In genomic region chr9:107547772-107548297, GRCh38 we compare ENCODE assay signal across 1 cellular context.
TF ChIP-seq lines count a peak whose summit lies in the region.

No MANE protein-coding gene starts in this region.

TF ChIP-seq in GM12878, 131 proteins besides CTCF, POLR2A, EP300 and RAD21 (continued from another document):
- no peak for TF ChIP-seq USF2 (IDR thresholded peaks at IDR 0.05; ENCODE audit: borderline replicate concordance, low read depth, low read length)
- TF ChIP-seq RFX5 (IDR thresholded peaks at IDR 0.05; ENCODE audit: low read depth, low read length), result no peak
- TF ChIP-seq, protein P1, sequence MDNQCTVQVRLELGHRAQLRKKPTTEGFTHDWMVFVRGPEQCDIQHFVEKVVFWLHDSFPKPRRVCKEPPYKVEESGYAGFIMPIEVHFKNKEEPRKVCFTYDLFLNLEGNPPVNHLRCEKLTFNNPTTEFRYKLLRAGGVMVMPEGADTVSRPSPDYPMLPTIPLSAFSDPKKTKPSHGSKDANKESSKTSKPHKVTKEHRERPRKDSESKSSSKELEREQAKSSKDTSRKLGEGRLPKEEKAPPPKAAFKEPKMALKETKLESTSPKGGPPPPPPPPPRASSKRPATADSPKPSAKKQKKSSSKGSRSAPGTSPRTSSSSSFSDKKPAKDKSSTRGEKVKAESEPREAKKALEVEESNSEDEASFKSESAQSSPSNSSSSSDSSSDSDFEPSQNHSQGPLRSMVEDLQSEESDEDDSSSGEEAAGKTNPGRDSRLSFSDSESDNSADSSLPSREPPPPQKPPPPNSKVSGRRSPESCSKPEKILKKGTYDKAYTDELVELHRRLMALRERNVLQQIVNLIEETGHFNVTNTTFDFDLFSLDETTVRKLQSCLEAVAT (IDR thresholded peaks at IDR 0.05), result no peak
- no peak for TF ChIP-seq ZSCAN29 (IDR thresholded peaks at IDR 0.05)
- no peak for TF ChIP-seq E2F4 (IDR thresholded peaks at IDR 0.05; ENCODE audit: low read depth, low read length)
- no peak for TF ChIP-seq MEF2B (IDR thresholded peaks at IDR 0.05; ENCODE audit: partially characterized antibody, poor library complexity, severe bottlenecking)
- no peak for TF ChIP-seq E2F8 (IDR thresholded peaks at IDR 0.05; ENCODE audit: low read depth, partially characterized antibody)
- no peak for TF ChIP-seq FOXM1 (IDR thresholded peaks at IDR 0.05; ENCODE audit: low read depth, low read length)
- TF ChIP-seq ETV6 (conservative IDR thresholded peaks at IDR 0.05 in 1 of 2, IDR thresholded peaks at IDR 0.05 in 1 of 2; ENCODE audit: borderline replicate concordance in 1 of 2, low read depth in 1 of 2), result no peak
- TF ChIP-seq ZNF207 (IDR thresholded peaks at IDR 0.05; ENCODE audit: borderline replicate concordance), result no peak
- TF ChIP-seq PRDM15 (CRISPR knock-in tag; IDR thresholded peaks at IDR 0.05), result no peak
